Comparison of ENCODE assay signal across 21 cellular contexts in the genomic region with DNA sequence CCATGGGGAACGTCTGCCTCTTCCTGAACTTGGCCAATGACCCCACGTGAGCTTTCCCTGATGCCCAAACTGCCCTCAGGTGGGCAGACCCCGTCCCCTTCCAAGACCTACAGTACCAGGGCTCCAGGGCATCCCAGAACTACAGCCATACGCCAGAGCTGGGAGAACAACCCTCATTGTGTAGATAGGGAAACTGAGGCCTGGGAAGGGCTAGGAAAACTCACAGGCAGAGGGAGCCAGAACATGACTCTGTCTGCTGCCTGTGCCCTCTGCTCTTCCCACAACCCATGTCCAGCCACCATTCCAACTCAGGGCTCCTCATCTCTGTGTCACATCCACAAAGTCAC. TPM values are rescaled to one million over a fixed set of nuclear protein-coding genes. Genes with fewer than 3 reads are reported as not detected.
"Had no signal": no experiment of that assay in that cellular context is flagged by ENCODE, and none has a peak within 500 bp of the region (broad histone marks: within the 10 kb centered on the region; RNA-seq: fewer than 3 reads in every experiment).

No MANE protein-coding gene starts in this region.

- H3K36me3 ChIP-seq: adrenal gland had no signal

- ATAC-seq: activated CD8-positive, alpha-beta T cell treated with anti-CD3 and anti-CD28 coated beads for 36 hours; K562; PC-3; T-helper 17 cell had no signal

- H3K4me3 Mint-ChIP-seq: activated B cell treated with CpG ODN at 0.5 μM for 24 hours; activated CD8-positive, alpha-beta T cell treated with anti-CD3 and anti-CD28 coated beads for 36 hours; activated naive CD8-positive, alpha-beta T cell treated with anti-CD3 and anti-CD28 coated beads, Interleukin-2, amount 10 ng/mL, durations not matched to agents 7 days and 5 days; activated T-cell treated with anti-CD3 and anti-CD28 coated beads, Interleukin-2, amount 50 U/mL, for 24 hours; T-helper 17 cell had no signal

- H3K9me3 Mint-ChIP-seq: activated B cell treated with CpG ODN at 0.5 μM for 24 hours; activated CD8-positive, alpha-beta T cell treated with anti-CD3 and anti-CD28 coated beads for 36 hours; activated naive CD8-positive, alpha-beta T cell treated with anti-CD3 and anti-CD28 coated beads, Interleukin-2, amount 10 ng/mL, durations not matched to agents 7 days and 5 days; activated T-cell treated with anti-CD3 and anti-CD28 coated beads, Interleukin-2, amount 50 U/mL, for 24 hours had no signal

- H3K27ac Mint-ChIP-seq: activated B cell treated with CpG ODN at 0.5 μM for 24 hours; activated CD8-positive, alpha-beta T cell treated with anti-CD3 and anti-CD28 coated beads for 36 hours; activated naive CD8-positive, alpha-beta T cell treated with anti-CD3 and anti-CD28 coated beads, Interleukin-2, amount 10 ng/mL, durations not matched to agents 7 days and 5 days; activated T-cell treated with anti-CD3 and anti-CD28 coated beads, Interleukin-2, amount 50 U/mL, for 24 hours; T-helper 17 cell had no signal

- H3K4me3 ChIP-seq: adrenal gland, K562 had no signal

- H3K27me3 ChIP-seq: adrenal gland had no signal

- DNase-seq: activated B cell treated with CpG ODN at 0.5 μM for 24 hours; activated CD8-positive, alpha-beta T cell treated with anti-CD3 and anti-CD28 coated beads for 36 hours; activated gamma-delta T cell; activated naive CD4-positive, alpha-beta T cell treated with anti-CD3 and anti-CD28 coated beads, Interleukin-2, amount 50 U/mL, for 16 hours; activated naive CD8-positive, alpha-beta T cell treated with anti-CD3 and anti-CD28 coated beads, Interleukin-2, amount 10 ng/mL, durations not matched to agents 7 days and 5 days; anterior cingulate cortex; caudate nucleus; Karpas-422; MM.1S; NCI-H1105; NCI-H1436 treated with DMSO at 0.1 percent for 48 hours; NCI-H187; NCI-H2081; NCI-H510A treated with DMSO at 0.1 percent for 48 hours; PC-3; SHP77 treated with DMSO at 0.1 percent for 48 hours; T-helper 17 cell; T-helper 9 cell had no signal

RNA-seq across cellular contexts. Expression of a gene that starts 16.8 kb away (rescaled TPM):
- total RNA-seq: activated CD8-positive, alpha-beta T cell treated with anti-CD3 and anti-CD28 coated beads for 36 hours; PC-3 had no signal

RNA-seq across cellular contexts. Expression of a gene that starts 25.9 kb away (rescaled TPM):
- total RNA-seq: activated B cell treated with CpG ODN at 0.5 μM for 24 hours; activated CD8-positive, alpha-beta T cell treated with anti-CD3 and anti-CD28 coated beads for 36 hours; activated naive CD8-positive, alpha-beta T cell treated with anti-CD3 and anti-CD28 coated beads, Interleukin-2, amount 10 ng/mL, durations not matched to agents 7 days and 5 days; K562; PC-3; T-helper 17 cell had no signal
